Comparison of ENCODE assay signal across 15 cellular contexts in genomic region chr1:199898654-199899053, GRCh38.
DNase-seq lines count a peak whose midpoint lies in the region; ATAC-seq and TF ChIP-seq lines count a peak whose summit lies in the region.
"Had no signal": no experiment of that assay in that cellular context is flagged by ENCODE, and none has a peak within 500 bp of the region (broad histone marks: within the 10 kb centered on the region; RNA-seq: fewer than 3 reads in every experiment).

No MANE protein-coding gene starts in this region.

- no peaks in the 10 kb centered on the region for H3K27me3 ChIP-seq in fibroblast of lung (ENCODE audit: control insufficient read depth, insufficient read depth, low read length)

- POLR2A ChIA-PET in RWPE1 (lab: Yijun Ruan, JAX; ENCODE audit: low non-redundant PET), result no interaction called here

- no peaks in the 10 kb centered on the region for H3K79me2 ChIP-seq in fibroblast of lung (ENCODE audit: control insufficient read depth, insufficient read depth, low read length)

- no peaks in the 10 kb centered on the region for H3K4me1 ChIP-seq in fibroblast of lung (ENCODE audit: control insufficient read depth, extremely low read depth, insufficient read depth, low read length)

- H2AFZ ChIP-seq in fibroblast of lung (ENCODE audit: low read length), result no peak overlapping the region

- H3K9me3 ChIP-seq in fibroblast of lung (ENCODE audit: control insufficient read depth, insufficient read depth, low read depth, low read length), result no peaks in the 10 kb centered on the region

- ATAC-seq in GM21528 (IDR thresholded peaks at IDR 0.05; ENCODE audit: low FRiP score, unreplicated experiment), result no peak
- no peak for ATAC-seq in HG03439 (IDR thresholded peaks at IDR 0.05; ENCODE audit: unreplicated experiment)
- ATAC-seq: CD8-positive, alpha-beta T cell; Panc1 had no signal

- CTCF ChIA-PET in RWPE1 (lab: Yijun Ruan, JAX), result no interaction called here

- H3K27ac ChIP-seq in RWPE1 (no peak overlapping the region), fibroblast of lung (ENCODE audit: insufficient read depth, low read length) (no peak overlapping the region)

- no peak overlapping the region for H3K4me3 ChIP-seq in fibroblast of lung (replicated peaks in 1 of 4; ENCODE audit: control extremely low read depth in 1 of 4, insufficient read depth in 1 of 4, low read depth in 3 of 4, low read length in 4 of 4)

- H3K9ac ChIP-seq in fibroblast of lung (ENCODE audit: insufficient read depth, low read length), result no peak overlapping the region

- DNase-seq in HCEC 1CT (peak; percentile 23), RWPE1 (ENCODE audit: low spot score) (peak; percentile 32), fibroblast of lung (ENCODE audit: low read depth in 2 of 2) (peak; percentile 18 to 26), NCI-H1048 (lab: John Stamatoyannopoulos, UW) (no peak), NCI-H524 (lab: John Stamatoyannopoulos, UW) (no peak)
- DNase-seq: CD8-positive, alpha-beta T cell; H7; NCI-H1092 treated with DMSO at 0.1 percent for 48 hours; NCI-H1694; NCI-H446; NCI-H748 treated with DMSO at 0.1 percent for 48 hours; SHP77 treated with DMSO at 0.1 percent for 48 hours had no signal

- TF ChIP-seq CTCF in RWPE1 (conservative IDR thresholded peaks at IDR 0.05; ENCODE audit: low read depth) (no peak), fibroblast of lung (conservative IDR thresholded peaks at IDR 0.05 in 1 of 2, IDR thresholded peaks at IDR 0.05 in 1 of 2; ENCODE audit: low read depth in 1 of 2, low read length in 2 of 2) (no peak)

- no peaks in the 10 kb centered on the region for H4K20me1 ChIP-seq in fibroblast of lung (ENCODE audit: control insufficient read depth, extremely low read depth, insufficient read depth, low read length)

- H3K36me3 ChIP-seq in fibroblast of lung (ENCODE audit: control insufficient read depth, insufficient read depth, low read length), result no peaks in the 10 kb centered on the region

- no peak overlapping the region for H3K4me2 ChIP-seq in fibroblast of lung (ENCODE audit: extremely low read depth, insufficient read depth, low read length)

Comparison
In these comparisons a context has a peak if more than half of its experiments do, and no peak if none do; other contexts are left out.
1. DNase-seq: peak in HCEC 1CT (single experiment), RWPE1 (single experiment) and fibroblast of lung (2 of 2); none in NCI-H1048 (single experiment) and NCI-H524 (0 of 2).